28 cellular contexts compared by ENCODE assay signal in the genomic region with DNA sequence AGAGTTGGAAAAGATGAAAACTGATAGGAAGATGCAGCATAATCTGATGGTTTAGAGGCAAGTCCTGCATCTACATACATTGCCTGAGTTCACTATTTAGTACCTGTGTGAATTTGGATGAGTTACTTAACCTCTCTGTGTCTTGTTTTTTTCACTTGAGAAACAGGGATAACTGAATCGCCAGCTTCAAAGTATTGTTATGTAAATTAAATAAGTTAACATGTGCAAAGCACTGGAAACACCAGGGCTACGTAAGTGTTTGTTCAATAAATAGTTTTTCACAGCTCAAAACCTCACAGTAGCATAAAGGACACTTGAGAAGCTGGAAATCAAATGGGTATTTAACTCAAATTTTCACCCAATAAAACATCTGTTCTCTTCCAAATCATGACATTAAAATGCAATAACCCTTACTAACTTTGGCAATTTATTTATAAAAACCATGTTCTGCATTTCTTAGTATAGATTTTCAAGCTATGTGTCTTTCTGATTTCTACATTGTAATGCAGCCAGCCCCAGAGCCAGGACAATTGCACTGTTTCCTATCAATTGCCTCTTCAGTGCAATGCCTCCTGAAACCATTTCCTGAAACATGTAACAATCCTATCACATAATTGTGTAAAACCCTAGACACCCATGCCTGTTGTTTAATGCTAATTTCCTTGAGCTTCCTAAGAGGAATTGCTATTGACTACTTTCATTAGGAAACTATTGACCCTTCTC.
DNase-seq lines count a peak whose midpoint lies in the region; ATAC-seq, FAIRE-seq and TF ChIP-seq lines count a peak whose summit lies in the region.
"Had no signal": no experiment of that assay in that cellular context is flagged by ENCODE, and none has a peak within 500 bp of the region (broad histone marks: within the 10 kb centered on the region; RNA-seq: fewer than 3 reads in every experiment).

No MANE protein-coding gene starts in this region.

- no peak overlapping the region for H3K4ac ChIP-seq in H9 (ENCODE audit: low read depth, low read length)

- no TSS peak for BruUV-seq in endothelial cell of umbilical vein (replicated peaks; lab: Mats Ljungman, UMichigan)

- ATAC-seq in heart left ventricle: no peak
- ATAC-seq in stimulated activated effector memory CD8-positive, alpha-beta T cell treated with anti-CD3 and anti-CD28 coated beads, Interleukin-12 subunit alpha, Interleukin-12 subunit beta, amount 100 ng/mL, for 72 hours: no peak
- ATAC-seq: CD8-positive, alpha-beta T cell; PC-3 had no signal

- H3K4me3 Mint-ChIP-seq in H9 (no peak overlapping the region), neural progenitor cell (no peak overlapping the region)
- no peak overlapping the region for H3K4me3 Mint-ChIP-seq in stimulated activated effector memory CD8-positive, alpha-beta T cell treated with anti-CD3 and anti-CD28 coated beads, Interleukin-12 subunit alpha, Interleukin-12 subunit beta, amount 100 ng/mL, for 72 hours
- H3K4me3 Mint-ChIP-seq: B cell; CD8-positive, alpha-beta T cell; HFFc6; IgD-negative memory B cell had no signal

- H3K27me3 ChIP-seq in H9 (ENCODE audit: insufficient read depth, low read length) (no peaks in the 10 kb centered on the region), NT2/D1 (ENCODE audit: insufficient read depth, insufficient read length) (no peaks in the 10 kb centered on the region), endothelial cell of umbilical vein (ENCODE audit: control insufficient read depth in 2 of 2, insufficient read depth in 2 of 2, low read length in 2 of 2) (no peaks in the 10 kb centered on the region), neural progenitor cell (no peaks in the 10 kb centered on the region), heart left ventricle (no peaks in the 10 kb centered on the region)

- H3K36me3 Mint-ChIP-seq in H9 (ENCODE audit: insufficient read depth in 1 of 3, low read depth in 3 of 3) (no peaks in the 10 kb centered on the region; a peak in 1 of 7 replicates), neural progenitor cell (peaks cover 5% of the 10 kb centered on the region)
- H3K36me3 Mint-ChIP-seq in stimulated activated effector memory CD8-positive, alpha-beta T cell treated with anti-CD3 and anti-CD28 coated beads, Interleukin-12 subunit alpha, Interleukin-12 subunit beta, amount 100 ng/mL, for 72 hours: no peaks in the 10 kb centered on the region
- H3K36me3 Mint-ChIP-seq: CD8-positive, alpha-beta T cell; IgD-negative memory B cell had no signal

- no peak overlapping the region for H3K18ac ChIP-seq in H9 (ENCODE audit: insufficient read length, low read depth, low read length)

- CTCF ChIA-PET in endothelial cell of umbilical vein (lab: Charles Lee): interaction anchor here (0.7 to 1.6 kb wide), 5 partner anchors 8 to 139 kb away, joined by 3 to 6 read pairs (median 3); no protein-coding TSS in a partner anchor

- H3K9ac ChIP-seq in H9 (ENCODE audit: extremely low read depth, insufficient read length, low read length) (no peak overlapping the region), NT2/D1 (ENCODE audit: insufficient read length, low read depth) (no peak overlapping the region), endothelial cell of umbilical vein (replicated peaks; ENCODE audit: extremely low read depth, insufficient read depth, low read length) (no peak overlapping the region), neural progenitor cell (no peak overlapping the region)
- H3K9ac ChIP-seq: KMS-11, SK-N-SH had no signal

- peaks cover 12 to 15% of the 10 kb centered on the region in 2 experiments for H3K4me1 Mint-ChIP-seq in H9
- peaks cover 19% of the 10 kb centered on the region for H3K4me1 Mint-ChIP-seq in neural progenitor cell
- H3K4me1 Mint-ChIP-seq in stimulated activated effector memory CD8-positive, alpha-beta T cell treated with anti-CD3 and anti-CD28 coated beads, Interleukin-12 subunit alpha, Interleukin-12 subunit beta, amount 100 ng/mL, for 72 hours: no peaks in the 10 kb centered on the region
- H3K4me1 Mint-ChIP-seq: B cell, IgD-negative memory B cell had no signal

- H3K9me1 ChIP-seq in endothelial cell of umbilical vein (replicated peaks; ENCODE audit: control insufficient read depth, extremely low read depth, insufficient read depth, low read length): no peaks in the 10 kb centered on the region

- H4K91ac ChIP-seq in H9 (ENCODE audit: insufficient read length, low read depth, low read length): no peak overlapping the region

- H3K27ac ChIP-seq in H9 (ENCODE audit: insufficient read length, low read depth, low read length): no peak overlapping the region
- no peak overlapping the region for H3K27ac ChIP-seq in endothelial cell of umbilical vein (ENCODE audit: insufficient read depth, low read depth, low read length)
- no peak overlapping the region for H3K27ac ChIP-seq in neural progenitor cell
- no peak overlapping the region for H3K27ac ChIP-seq in heart left ventricle
- H3K27ac ChIP-seq: C4-2B, KMS-11 had no signal

- TF ChIP-seq CTCF in H9 (conservative IDR thresholded peaks at IDR 0.05) (no peak), endothelial cell of umbilical vein (IDR thresholded peaks at IDR 0.05; ENCODE audit: extremely low read depth in 1 of 2, insufficient read depth in 1 of 2, low read depth in 1 of 2, low read length in 2 of 2) (no peak), neural progenitor cell (IDR thresholded peaks at IDR 0.05) (no peak), heart left ventricle (IDR thresholded peaks at IDR 0.05) (no peak)

- H3K4me2 ChIP-seq in H9 (ENCODE audit: insufficient read depth, insufficient read length, low read length) (peak overlapping the region; percentile 21), endothelial cell of umbilical vein (ENCODE audit: insufficient read depth, low read length) (no peak overlapping the region), neural progenitor cell (no peak overlapping the region)
- H3K4me2 ChIP-seq: KMS-11, SK-N-SH had no signal

- H3K27ac Mint-ChIP-seq in H9: peak overlapping the region in 1 of 3 experiments; percentile 76; a peak in 1 of 7 replicates
- H3K27ac Mint-ChIP-seq in neural progenitor cell: peak overlapping the region; percentile 60
- H3K27ac Mint-ChIP-seq in stimulated activated effector memory CD8-positive, alpha-beta T cell treated with anti-CD3 and anti-CD28 coated beads, Interleukin-12 subunit alpha, Interleukin-12 subunit beta, amount 100 ng/mL, for 72 hours: no peak overlapping the region
- H3K27ac Mint-ChIP-seq: B cell; CD8-positive, alpha-beta T cell; HFFc6; IgD-negative memory B cell had no signal

- FAIRE-seq in endothelial cell of umbilical vein (lab: Jason Lieb, UNC): no peak
- FAIRE-seq: GM18507 had no signal

- H2AFZ ChIP-seq in H9 (ENCODE audit: low read length) (no peak overlapping the region), endothelial cell of umbilical vein (ENCODE audit: low read depth, low read length) (no peak overlapping the region), neural progenitor cell (replicated peaks) (no peak overlapping the region)

- H3K27me3 Mint-ChIP-seq in H9 (ENCODE audit: low read depth): no peaks in the 10 kb centered on the region; the same call in 1 of the 2 replicates
- H3K27me3 Mint-ChIP-seq in neural progenitor cell (ENCODE audit: insufficient read depth, low read depth): no peaks in the 10 kb centered on the region
- H3K27me3 Mint-ChIP-seq: B cell, IgD-negative memory B cell had no signal

- H2BK5ac ChIP-seq in H9 (ENCODE audit: insufficient read length, low read length): no peak overlapping the region

- no peak overlapping the region for H2BK20ac ChIP-seq in H9 (ENCODE audit: low read depth, low read length, poor library complexity, severe bottlenecking)

- H2BK12ac ChIP-seq in H9 (ENCODE audit: insufficient read length, low read depth, low read length): no peak overlapping the region

- H3K4me3 ChIP-seq in NT2/D1 (ENCODE audit: insufficient read length, low read depth): no peak overlapping the region
- H3K4me3 ChIP-seq in endothelial cell of umbilical vein (replicated peaks in 1 of 3; ENCODE audit: insufficient read depth in 1 of 3, low read depth in 1 of 3, low read length in 3 of 3): no peak overlapping the region
- no peak overlapping the region for H3K4me3 ChIP-seq in neural progenitor cell
- no peak overlapping the region for H3K4me3 ChIP-seq in heart left ventricle

- H3K79me1 ChIP-seq in H9 (ENCODE audit: insufficient read depth, low read depth, low read length, poor library complexity, severe bottlenecking): no peaks in the 10 kb centered on the region

- no peaks in the 10 kb centered on the region; a peak in 1 of 5 replicates for H3K9me3 Mint-ChIP-seq in H9
- H3K9me3 Mint-ChIP-seq in neural progenitor cell: no peaks in the 10 kb centered on the region
- H3K9me3 Mint-ChIP-seq in stimulated activated effector memory CD8-positive, alpha-beta T cell treated with anti-CD3 and anti-CD28 coated beads, Interleukin-12 subunit alpha, Interleukin-12 subunit beta, amount 100 ng/mL, for 72 hours: peaks cover 6% of the 10 kb centered on the region
- H3K9me3 Mint-ChIP-seq: CD8-positive, alpha-beta T cell; IgD-negative memory B cell had no signal

- no peaks in the 10 kb centered on the region for H3F3A ChIP-seq in neural progenitor cell (ENCODE audit: low read depth)

- no peak overlapping the region for H2BK120ac ChIP-seq in H9 (ENCODE audit: low read depth, low read length, poor library complexity, severe bottlenecking)

- H3K36me3 ChIP-seq in NT2/D1 (ENCODE audit: insufficient read depth, insufficient read length, low read length): no peaks in the 10 kb centered on the region
- no peaks in the 10 kb centered on the region for H3K36me3 ChIP-seq in endothelial cell of umbilical vein (ENCODE audit: control insufficient read depth in 2 of 2, extremely low read depth in 1 of 2, insufficient read depth in 2 of 2, low read length in 2 of 2)
- no peaks in the 10 kb centered on the region for H3K36me3 ChIP-seq in neural progenitor cell
- no peaks in the 10 kb centered on the region for H3K36me3 ChIP-seq in heart left ventricle

- TF ChIP-seq POLR2A in endothelial cell of umbilical vein (IDR thresholded peaks at IDR 0.05; ENCODE audit: low read depth, low read length) (no peak), heart left ventricle (IDR thresholded peaks at IDR 0.05) (no peak)

- WGBS in H9 (ENCODE audit: extremely low coverage, insufficient read length, low lambda C conversion rate): no CpG with 5 or more reads among the region's 2 CpGs
- 68 to 87% (median 72%) methylated on average over 2 of the region's 2 CpGs for WGBS in heart left ventricle, 4 donors

- DNase-seq in H9: no peak
- peak; percentile 5 for DNase-seq in NT2/D1 (ENCODE audit: low read depth, low spot score)
- peak; percentile 4 for DNase-seq in endothelial cell of umbilical vein (ENCODE audit: low read depth, low spot score)
- DNase-seq in neural progenitor cell (ENCODE audit: low spot score): peak; percentile 8
- DNase-seq in LoVo (ENCODE audit: low spot score): no peak
- DNase-seq in heart left ventricle: no peak
- no peak for DNase-seq in stimulated activated effector memory CD8-positive, alpha-beta T cell treated with anti-CD3 and anti-CD28 coated beads, Interleukin-12 subunit alpha, Interleukin-12 subunit beta, amount 100 ng/mL, for 72 hours (ENCODE audit: low spot score in 2 of 2)
- DNase-seq: Caco-2; CD8-positive, alpha-beta T cell; DMS 273 treated with DMSO at 0.1 percent for 48 hours; H7; HFFc6; NCI-H1048; NCI-H1417; NCI-H1694; NCI-H2081; NCI-H2171 treated with DMSO at 0.1 percent for 48 hours; NCI-H446; NCI-H524 treated with DMSO at 0.1 percent for 48 hours; NCI-H774; PC-3; SK-N-SH; SW 1271 had no signal

- H3K4me1 ChIP-seq in H9 (ENCODE audit: insufficient read depth, low read length): peaks cover 3% of the 10 kb centered on the region; the same call in 1 of the 2 replicates
- no peaks in the 10 kb centered on the region for H3K4me1 ChIP-seq in NT2/D1 (ENCODE audit: insufficient read depth, insufficient read length)
- H3K4me1 ChIP-seq in endothelial cell of umbilical vein (ENCODE audit: control insufficient read depth, extremely low read depth, insufficient read depth, low read length): no peaks in the 10 kb centered on the region
- H3K4me1 ChIP-seq in neural progenitor cell: peaks cover 6% of the 10 kb centered on the region
- no peaks in the 10 kb centered on the region for H3K4me1 ChIP-seq in heart left ventricle
- H3K4me1 ChIP-seq: Caco-2 had no signal

- no peak overlapping the region for H4K8ac ChIP-seq in H9 (replicated peaks; ENCODE audit: insufficient read length, low read depth, low read length)

- no peak overlapping the region for H2AK5ac ChIP-seq in H9 (ENCODE audit: insufficient read length, low read length)

- H3K9me3 ChIP-seq in H9 (ENCODE audit: control insufficient read depth, low read depth, low read length) (no peaks in the 10 kb centered on the region), NT2/D1 (ENCODE audit: insufficient read depth, low read length) (no peaks in the 10 kb centered on the region), endothelial cell of umbilical vein (replicated peaks; ENCODE audit: control insufficient read depth, insufficient read depth, low read length) (no peaks in the 10 kb centered on the region), neural progenitor cell (ENCODE audit: low read depth) (no peaks in the 10 kb centered on the region), heart left ventricle (no peaks in the 10 kb centered on the region)
- H3K9me3 ChIP-seq: Caco-2, SK-N-SH had no signal

- H3K14ac ChIP-seq in H9 (ENCODE audit: insufficient read depth, low read length): no peak overlapping the region

- dilution Hi-C loops in endothelial cell of umbilical vein (cut with MboI; ENCODE audit: extremely low pct_ligation_motif_present, low sequenced_read_pairs): no loop called here

- H3K23ac ChIP-seq in H9 (ENCODE audit: insufficient read length, low read depth, low read length): no peak overlapping the region

- intact Hi-C loops in endothelial cell of umbilical vein (cut with micrococcal nuclease) (no loop called here), heart left ventricle (cut with DNase I) (no loop called here)

- no peaks in the 10 kb centered on the region for H3K23me2 ChIP-seq in H9 (ENCODE audit: insufficient read length, low read depth, low read length, poor library complexity, severe bottlenecking)

- POLR2A ChIA-PET in endothelial cell of umbilical vein (lab: Charles Lee): no interaction called here

- H3K56ac ChIP-seq in H9 (ENCODE audit: insufficient read length, low read depth, low read length): no peak overlapping the region

- H3T11ph ChIP-seq in H9 (ENCODE audit: low read length): no peak overlapping the region

- H3K79me2 ChIP-seq in H9 (ENCODE audit: insufficient read depth, low read length) (no peaks in the 10 kb centered on the region), endothelial cell of umbilical vein (ENCODE audit: control insufficient read depth, insufficient read depth, low read length) (no peaks in the 10 kb centered on the region), neural progenitor cell (ENCODE audit: low read depth) (no peaks in the 10 kb centered on the region)

- no peak overlapping the region for H2BK15ac ChIP-seq in H9 (ENCODE audit: low read depth, low read length)

- no peak overlapping the region for H4K5ac ChIP-seq in H9 (ENCODE audit: insufficient read length, low read depth, low read length)

- H4K20me1 ChIP-seq in H9 (ENCODE audit: control insufficient read depth, insufficient read depth, insufficient read length) (no peaks in the 10 kb centered on the region), endothelial cell of umbilical vein (replicated peaks; ENCODE audit: control insufficient read depth, extremely low read depth, insufficient read depth, low read length) (no peaks in the 10 kb centered on the region), neural progenitor cell (ENCODE audit: low read depth) (no peaks in the 10 kb centered on the region)

Comparison
In these comparisons a context has a peak if more than half of its experiments do, and no peak if none do; other contexts are left out.
1. DNase-seq: peak in NT2/D1 (single experiment), endothelial cell of umbilical vein (single experiment) and neural progenitor cell (single experiment); none in H9 (single experiment), LoVo (single experiment), heart left ventricle (0 of 5) and stimulated activated effector memory CD8-positive, alpha-beta T cell treated with anti-CD3 and anti-CD28 coated beads, Interleukin-12 subunit alpha, Interleukin-12 subunit beta, amount 100 ng/mL, for 72 hours (0 of 2).